11 cellular contexts compared by ENCODE assay signal in genomic region chr1:168545678-168546552, GRCh38. TPM values are rescaled to one million over a fixed set of nuclear protein-coding genes. Genes with fewer than 3 reads are reported as not detected.
DNase-seq lines count a peak whose midpoint lies in the region; ATAC-seq and TF ChIP-seq lines count a peak whose summit lies in the region.
"Not testable (repeated sequence)": the region's sequence is repeated elsewhere in the genome, so short reads cannot be mapped to it uniquely, and the experiment has no call there.
"Had no signal": no experiment of that assay in that cellular context is flagged by ENCODE, and none has a peak within 500 bp of the region (broad histone marks: within the 10 kb centered on the region; RNA-seq: fewer than 3 reads in every experiment).

No MANE protein-coding gene starts in this region.

- not testable (repeated sequence) for H3K36me3 ChIP-seq in gastroesophageal sphincter

- DNase-seq in DMS53 treated with DMSO at 0.1 percent for 48 hours (lab: John Stamatoyannopoulos, UW; ENCODE audit: unreplicated experiment) (peak; percentile 50), NCI-H226 (peak; percentile 32), SKM-1 treated with dmso at 0.1 percent for 144 hours (lab: John Stamatoyannopoulos, UW; ENCODE audit: unreplicated experiment) (peak; percentile 58), MCF 10A (ENCODE audit: unreplicated experiment) (peak; percentile 61), myocyte (ENCODE audit: low read depth) (peak; percentile 48)
- DNase-seq in HFF-Myc (ENCODE audit: extremely low read depth, low read depth): not testable (repeated sequence)

- not testable (repeated sequence) for H3K36me3 Mint-ChIP-seq in MCF 10A (ENCODE audit: insufficient read depth, unreplicated experiment)

- not testable (repeated sequence) for H3K27ac ChIP-seq in 22Rv1, gastroesophageal sphincter

- H3K4me1 Mint-ChIP-seq in MCF 10A (ENCODE audit: insufficient read depth, unreplicated experiment): not testable (repeated sequence)

- not testable (repeated sequence) for TF ChIP-seq EP300 in gastroesophageal sphincter (IDR thresholded peaks at IDR 0.05)

- H3K4me3 Mint-ChIP-seq in MCF 10A (ENCODE audit: unreplicated experiment): not testable (repeated sequence)

- not testable (repeated sequence) for H3K27me3 Mint-ChIP-seq in MCF 10A (ENCODE audit: insufficient read depth, unreplicated experiment)

- TF ChIP-seq POLR2A in gastroesophageal sphincter (IDR thresholded peaks at IDR 0.05): not testable (repeated sequence)

- H3K27me3 ChIP-seq in gastroesophageal sphincter: not testable (repeated sequence)

- 46 to 75% methylated on average over 7 of the region's 7 CpGs for WGBS in gastroesophageal sphincter (ENCODE audit: low coverage in 1 of 2), 2 donors

- not testable (repeated sequence) for BruUV-seq in MCF 10A (replicated peaks; lab: Mats Ljungman, UMichigan)

- H3K9me3 ChIP-seq in gastroesophageal sphincter: not testable (repeated sequence)

- ATAC-seq in gastroesophageal sphincter: peak; percentile 55

- H3K27ac Mint-ChIP-seq in MCF 10A (ENCODE audit: low read depth, unreplicated experiment): not testable (repeated sequence)

- H3K9me3 Mint-ChIP-seq in MCF 10A (ENCODE audit: unreplicated experiment): not testable (repeated sequence)

- H3K4me1 ChIP-seq in gastroesophageal sphincter: not testable (repeated sequence)

- TF ChIP-seq CTCF in 22Rv1 (IDR thresholded peaks at IDR 0.05) (peak; percentile 70), HFF-Myc (IDR thresholded peaks at IDR 0.05; ENCODE audit: low read depth, low read length, missing control alignments) (peak; percentile 37), MCF 10A (IDR thresholded peaks at IDR 0.05; ENCODE audit: unreplicated experiment) (peak; percentile 45), gastroesophageal sphincter (IDR thresholded peaks at IDR 0.05) (peak in 1 of 4 experiments; percentile 15)

- intact Hi-C loops in MCF 10A (cut with micrococcal nuclease): loop anchor here (5.0 kb wide), 1 partner anchor 801 kb away; no protein-coding TSS in a partner anchor

- CTCF ChIA-PET in MCF 10A (lab: Yijun Ruan, JAX): interaction anchor here (0.7 to 2.1 kb wide), 5 partner anchors 11 to 592 kb away, joined by 3 to 6 read pairs (median 3); no protein-coding TSS in a partner anchor

- not testable (repeated sequence) for H3K4me3 ChIP-seq in HFF-Myc (replicated peaks; ENCODE audit: low read depth, low read length); gastroesophageal sphincter

- POLR2A ChIA-PET in MCF 10A (lab: Yijun Ruan, JAX): not testable (repeated sequence)

RNA-seq across cellular contexts. Expression of gene XCL2, which starts 2.1 kb away (rescaled TPM):
- total RNA-seq in MCF 10A (2022) (not detected in 2 replicates), gastroesophageal sphincter (1 to 10 TPM in 1 of 4 donors, not detected in 3; 2.0 TPM), myocyte (not detected in 2 replicates)
- not detected for polyA plus RNA-seq in myocyte (2012)
- total RNA-seq: esophagus muscularis mucosa, skeletal muscle tissue, ureter had no signal

RNA-seq across cellular contexts. Expression of gene XCL1, which starts 30.5 kb away (rescaled TPM):
- total RNA-seq in MCF 10A (2022): not detected in 2 replicates
- total RNA-seq in gastroesophageal sphincter: under 1 TPM in 1 of 4 donors, not detected in 3; 0.47 TPM
- not detected in 2 replicates for total RNA-seq in myocyte
- polyA plus RNA-seq in myocyte (2012): not detected
- total RNA-seq: skeletal muscle tissue, ureter had no signal
